13 cellular contexts compared by ENCODE assay signal in the genomic region with DNA sequence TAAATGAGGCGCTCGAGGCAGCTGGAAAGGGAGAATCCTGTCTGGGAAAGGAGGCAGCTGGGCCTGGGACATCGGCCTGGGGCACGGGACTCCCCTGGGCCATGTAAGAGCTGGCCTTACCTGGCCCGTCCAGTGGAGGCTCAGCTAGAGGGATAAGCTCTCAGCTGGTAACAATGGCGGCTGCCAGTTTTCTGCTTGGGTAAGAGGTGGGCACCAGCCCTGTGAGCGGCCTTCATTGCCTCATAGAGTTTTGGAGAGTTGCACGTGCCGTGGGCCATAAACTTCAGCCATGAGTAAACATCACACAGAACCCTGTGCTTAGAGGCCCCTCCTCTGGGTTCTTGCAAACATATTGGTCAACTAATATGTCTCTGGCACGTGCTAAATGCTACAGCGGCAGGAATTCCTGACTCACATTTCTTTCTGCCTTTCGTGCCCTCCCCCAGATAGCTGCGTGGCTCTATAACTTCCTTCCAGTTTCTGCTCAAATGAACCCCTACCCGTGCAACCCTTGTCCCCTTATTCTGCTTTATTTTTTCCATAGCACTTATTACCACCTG.
DNase-seq lines count a peak whose midpoint lies in the region; ATAC-seq and TF ChIP-seq lines count a peak whose summit lies in the region.
"Had no signal": no experiment of that assay in that cellular context is flagged by ENCODE, and none has a peak within 500 bp of the region (broad histone marks: within the 10 kb centered on the region; RNA-seq: fewer than 3 reads in every experiment).

No MANE protein-coding gene starts in this region.

- no peak overlapping the region for H3K27ac ChIP-seq in BLaER1
- H3K27ac ChIP-seq: epithelial cell of prostate, KMS-11, lower lobe of right lung had no signal

- CTCF ChIA-PET in HEK293T (lab: Yijun Ruan, JAX) = interaction anchor here (0.6 to 4.8 kb wide), 3 partner anchors 9 to 71 kb away, joined by 3 to 45 read pairs (median 13); no protein-coding TSS in a partner anchor

- no peak overlapping the region for H3K27ac Mint-ChIP-seq in T-helper 17 cell
- H3K27ac Mint-ChIP-seq: activated naive CD8-positive, alpha-beta T cell treated with anti-CD3 and anti-CD28 coated beads, Interleukin-2, amount 10 ng/mL, durations not matched to agents 7 days and 5 days had no signal

- POLR2A ChIA-PET in HEK293T (lab: Yijun Ruan, JAX) = no interaction called here

- no peak overlapping the region for H3K9ac ChIP-seq in BLaER1

- H3K4me1 ChIP-seq in BLaER1 = peaks cover 26% of the 10 kb centered on the region

- H3K4me3 ChIP-seq in BLaER1 = no peak overlapping the region

- DNase-seq in HEK293T (ENCODE audit: extremely low spot score) (no peak), T-helper 17 cell (no peak), iris pigment epithelial cell (ENCODE audit: low read depth) (peak; percentile 22), anterior cingulate cortex (lab: John Stamatoyannopoulos, UW) (no peak), NCI-H2029 (lab: John Stamatoyannopoulos, UW) (no peak), DMS53 treated with DMSO at 0.1 percent for 48 hours (lab: John Stamatoyannopoulos, UW; ENCODE audit: unreplicated experiment) (no peak)
- DNase-seq: activated naive CD8-positive, alpha-beta T cell treated with anti-CD3 and anti-CD28 coated beads, Interleukin-2, amount 10 ng/mL, durations not matched to agents 7 days and 5 days; lower lobe of right lung; stimulated activated naive CD4-positive, alpha-beta T cell had no signal

- peak overlapping the region; percentile 61 for H3K4me3 Mint-ChIP-seq in T-helper 17 cell

- peak overlapping the region; percentile 4; the same call in 1 of the 2 replicates for H3K4me2 ChIP-seq in BLaER1

- H3K36me3 Mint-ChIP-seq in T-helper 17 cell (ENCODE audit: low read depth) = peaks cover 2% of the 10 kb centered on the region
- H3K36me3 Mint-ChIP-seq: activated naive CD8-positive, alpha-beta T cell treated with anti-CD3 and anti-CD28 coated beads, Interleukin-2, amount 10 ng/mL, durations not matched to agents 7 days and 5 days had no signal

- peaks cover 12% of the 10 kb centered on the region for H3K4me1 Mint-ChIP-seq in T-helper 17 cell

- no peaks in the 10 kb centered on the region for H3K36me3 ChIP-seq in BLaER1
- H3K36me3 ChIP-seq: lower lobe of right lung had no signal

- H3K9me3 ChIP-seq in BLaER1 (peaks cover 11% of the 10 kb centered on the region), T-helper 17 cell (ENCODE audit: control insufficient read depth, low read length, poor library complexity, severe bottlenecking) (no peaks in the 10 kb centered on the region)

- H3K27me3 Mint-ChIP-seq in T-helper 17 cell = peaks cover 48% of the 10 kb centered on the region

- peaks cover 13% of the 10 kb centered on the region; the same call in 1 of the 2 replicates for H3K27me3 ChIP-seq in BLaER1

- H4K20me1 ChIP-seq in BLaER1 = no peaks in the 10 kb centered on the region

- ATAC-seq in T-helper 17 cell (no peak), GM18870 (IDR thresholded peaks at IDR 0.05; ENCODE audit: unreplicated experiment) (no peak)

TF ChIP-seq in HEK293T, 16 proteins besides CTCF, POLR2A, EP300 and RAD21:
- TF ChIP-seq HDGF (IDR thresholded peaks at IDR 0.05; ENCODE audit: borderline replicate concordance) = no peak
- TF ChIP-seq ZNF384 (IDR thresholded peaks at IDR 0.05) = no peak
- no peak for TF ChIP-seq FOXK2 (IDR thresholded peaks at IDR 0.05)
- peak; percentile 42; the same call in 1 of the 2 replicates for TF ChIP-seq L3MBTL2 (conservative IDR thresholded peaks at IDR 0.05)
- TF ChIP-seq NFRKB (IDR thresholded peaks at IDR 0.05) = no peak
- no peak for TF ChIP-seq ARNT (IDR thresholded peaks at IDR 0.05)
